8 cellular contexts compared by ENCODE assay signal in genomic region chr22:19756288-19757128, GRCh38. TPM values are rescaled to one million over a fixed set of nuclear protein-coding genes. Genes with fewer than 3 reads are reported as not detected.
DNase-seq lines count a peak whose midpoint lies in the region; ATAC-seq and TF ChIP-seq lines count a peak whose summit lies in the region.

No MANE protein-coding gene starts in this region.

- H3K36me3 ChIP-seq in esophagus muscularis mucosa: no peaks in the 10 kb centered on the region

- peaks cover 6 to 51% (median 50%) of the 10 kb centered on the region in 4 donors for H3K4me1 ChIP-seq in esophagus muscularis mucosa

- WGBS in esophagus muscularis mucosa: 9% methylated on average over 26 of the region's 76 CpGs

- H3K4me3 ChIP-seq in GM12864 (ENCODE audit: low read depth, low read length) (no peak overlapping the region; the same call in 1 of the 2 replicates), esophagus muscularis mucosa (peak overlapping the region; percentile 28 to 47 (median 38))

- TF ChIP-seq CTCF in GM12864 (IDR thresholded peaks at IDR 0.05; ENCODE audit: low read depth, low read length, missing control alignments): peak; percentile 56
- peak; percentile 35 to 45 (median 39) for TF ChIP-seq CTCF in esophagus muscularis mucosa (IDR thresholded peaks at IDR 0.05)

- no peak overlapping the region for H3K27ac ChIP-seq in esophagus muscularis mucosa (replicated peaks in 1 of 4)

- TF ChIP-seq EP300 in esophagus muscularis mucosa (IDR thresholded peaks at IDR 0.05): no peak

- intact Hi-C loops in esophagus muscularis mucosa (cut with DNase I): no loop called here
- intact Hi-C loops in sciatic nerve (cut with DNase I): no loop called here

- ATAC-seq in sciatic nerve (peak; percentile 32), HG03280 (IDR thresholded peaks at IDR 0.05; ENCODE audit: unreplicated experiment) (no peak), HG03095 (IDR thresholded peaks at IDR 0.05; ENCODE audit: unreplicated experiment) (no peak), HG02798 (IDR thresholded peaks at IDR 0.05; ENCODE audit: poor library complexity, unreplicated experiment) (no peak)

- no peaks in the 10 kb centered on the region for H3K9me3 ChIP-seq in esophagus muscularis mucosa

- peaks cover 6 to 95% (median 51%) of the 10 kb centered on the region in 4 donors for H3K27me3 ChIP-seq in esophagus muscularis mucosa

- TF ChIP-seq POLR2A in esophagus muscularis mucosa (IDR thresholded peaks at IDR 0.05; ENCODE audit: low read depth): no peak

- no peak for DNase-seq in GM12864 (ENCODE audit: low read depth)
- DNase-seq in NCI-H2029 treated with DMSO at 0.1 percent for 48 hours (lab: John Stamatoyannopoulos, UW): peak; percentile 9
- DNase-seq in activated T-cell treated with anti-CD3 and anti-CD28 coated beads for 1 hour (ENCODE audit: low read depth): peak; percentile 70
- no peak for DNase-seq in esophagus muscularis mucosa (ENCODE audit: extremely low spot score)
- DNase-seq in sciatic nerve (ENCODE audit: low spot score): no peak

RNA-seq across cellular contexts. Expression of gene TBX1, which starts 4.1 kb away (rescaled TPM):
- total RNA-seq in esophagus muscularis mucosa (1 to 10 TPM; 1.4 to 2.5 (median 1.8) TPM), sciatic nerve (4.2 TPM)

RNA-seq across cellular contexts. Expression of gene GP1BB, which starts 33.2 kb away (rescaled TPM):
- total RNA-seq in esophagus muscularis mucosa: 10 to 100 TPM in 1 of 4 donors, 1 to 10 TPM in 3; 1.7 to 16.7 (median 5.7) TPM
- 4.1 TPM for total RNA-seq in sciatic nerve

RNA-seq across cellular contexts. Expression of gene SEPTIN5, which starts 42.2 kb away (rescaled TPM):
- total RNA-seq in esophagus muscularis mucosa (10 to 100 TPM in 3 of 4 donors, 1 to 10 TPM in 1; 4.2 to 55.4 (median 20.6) TPM), sciatic nerve (22.5 TPM)

Comparison
In these comparisons a context has a peak if more than half of its experiments do, and no peak if none do; other contexts are left out.
1. DNase-seq: peak in NCI-H2029 treated with DMSO at 0.1 percent for 48 hours (single experiment) and activated T-cell treated with anti-CD3 and anti-CD28 coated beads for 1 hour (single experiment); none in GM12864 (single experiment), esophagus muscularis mucosa (single experiment) and sciatic nerve (single experiment).